19 cellular contexts compared by ENCODE assay signal in the genomic region with DNA sequence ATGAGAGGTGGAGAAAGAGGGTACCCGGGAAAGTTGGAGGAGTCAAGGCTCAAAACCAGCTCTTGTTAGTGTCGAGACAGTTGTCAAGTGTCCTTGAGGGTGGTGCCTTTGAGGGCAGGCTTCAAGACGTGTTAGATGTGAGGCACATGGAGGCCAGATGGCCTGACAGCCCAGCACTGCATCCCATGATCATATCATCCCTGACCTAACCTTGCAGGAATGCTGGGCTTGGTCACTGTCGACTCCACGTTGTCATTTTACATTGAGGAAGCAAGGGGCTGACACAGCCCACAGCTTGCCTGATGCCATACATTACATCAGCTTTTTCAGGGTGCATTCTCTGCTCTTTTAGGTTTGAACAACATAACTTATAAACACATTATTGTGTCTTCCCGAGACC.
DNase-seq lines count a peak whose midpoint lies in the region; ATAC-seq and TF ChIP-seq lines count a peak whose summit lies in the region.
"Had no signal": no experiment of that assay in that cellular context is flagged by ENCODE, and none has a peak within 500 bp of the region (broad histone marks: within the 10 kb centered on the region; RNA-seq: fewer than 3 reads in every experiment).

No MANE protein-coding gene starts in this region.

- CTCF ChIA-PET in SK-N-SH (lab: Yijun Ruan, JAX) = interaction anchor here (1.7 kb wide), 1 partner anchor 14 kb away, joined by 6 read pairs; no protein-coding TSS in a partner anchor
- CTCF ChIA-PET in Caco-2 (lab: Charles Lee) = no interaction called here

- no peak for ATAC-seq in activated CD4-positive, CD25-positive, alpha-beta regulatory T cell treated with anti-CD3 and anti-CD28 coated beads, Interleukin-2, amount 50 U/mL, for 24 hours
- ATAC-seq: activated CD8-positive, alpha-beta T cell treated with anti-CD3 and anti-CD28 coated beads for 36 hours; activated T-cell treated with anti-CD3 and anti-CD28 coated beads, Interleukin-2, amount 50 U/mL, for 72 hours; gastroesophageal sphincter; HepG2 had no signal

- no peaks in the 10 kb centered on the region for H3K9me2 ChIP-seq in GM23248 (ENCODE audit: insufficient read depth)
- H3K9me2 ChIP-seq in SK-N-SH = no peaks in the 10 kb centered on the region

- no peaks in the 10 kb centered on the region for H3K27me3 ChIP-seq in GM23248 (replicated peaks; ENCODE audit: insufficient read depth)
- H3K27me3 ChIP-seq in SK-N-SH (ENCODE audit: insufficient read depth) = peaks cover 23% of the 10 kb centered on the region; the same call in 1 of the 2 replicates
- no peaks in the 10 kb centered on the region for H3K27me3 ChIP-seq in Caco-2 (replicated peaks; ENCODE audit: control insufficient read depth, insufficient read depth, low read length)
- H3K27me3 ChIP-seq: gastroesophageal sphincter, uterus had no signal

- H3K9ac ChIP-seq in GM23248 (no peak overlapping the region), SK-N-SH (no peak overlapping the region)

- H3K36me3 Mint-ChIP-seq in Caco-2 (ENCODE audit: insufficient read depth, unreplicated experiment) = no peaks in the 10 kb centered on the region

- no peaks in the 10 kb centered on the region for H3K36me3 ChIP-seq in GM23248 (ENCODE audit: low read depth)
- H3K36me3 ChIP-seq in SK-N-SH (replicated peaks in 1 of 2; ENCODE audit: control insufficient read depth in 1 of 2, insufficient read depth in 2 of 2, low read length in 1 of 2) = no peaks in the 10 kb centered on the region
- no peaks in the 10 kb centered on the region for H3K36me3 ChIP-seq in Caco-2 (ENCODE audit: control insufficient read depth, insufficient read depth, low read length)
- H3K36me3 ChIP-seq: gastroesophageal sphincter, uterus had no signal

- H3F3A ChIP-seq in GM23248 (ENCODE audit: insufficient read depth) (no peaks in the 10 kb centered on the region), SK-N-SH (replicated peaks; ENCODE audit: insufficient read depth) (no peaks in the 10 kb centered on the region)

- TF ChIP-seq CTCF in SK-N-SH (IDR thresholded peaks at IDR 0.05) (no peak), fibroblast of the aortic adventitia (IDR thresholded peaks at IDR 0.05; ENCODE audit: insufficient read depth, low read length) (no peak), Caco-2 (IDR thresholded peaks at IDR 0.05; ENCODE audit: insufficient read depth in 1 of 2, low read depth in 1 of 2, low read length in 1 of 2, severe bottlenecking in 1 of 2, unreplicated experiment in 1 of 2) (no peak)

- intact Hi-C loops in Caco-2 (cut with micrococcal nuclease; ENCODE audit: unreplicated experiment) = no loop called here

- H3K27me3 Mint-ChIP-seq in Caco-2 (ENCODE audit: insufficient read depth, unreplicated experiment) = peaks cover 23% of the 10 kb centered on the region

- no peak for TF ChIP-seq EP300 in SK-N-SH (IDR thresholded peaks at IDR 0.05; ENCODE audit: borderline replicate concordance in 1 of 2, low read depth in 1 of 2, low read length in 1 of 2)

- no peaks in the 10 kb centered on the region for H4K20me1 ChIP-seq in GM23248 (ENCODE audit: insufficient read depth)
- H4K20me1 ChIP-seq in SK-N-SH (ENCODE audit: insufficient read depth) = no peaks in the 10 kb centered on the region

- DNase-seq in A172 (ENCODE audit: low spot score) = peak; percentile 42
- peak; percentile 47 for DNase-seq in GM23248
- DNase-seq in SK-N-SH = no peak
- peak; percentile 10 for DNase-seq in fibroblast of the aortic adventitia (ENCODE audit: low read depth)
- DNase-seq in iPS-NIHi7 (ENCODE audit: extremely low spot score) = no peak
- no peak for DNase-seq in nucleus accumbens (lab: John Stamatoyannopoulos, UW)
- no peak for DNase-seq in Caco-2
- DNase-seq: activated CD8-positive, alpha-beta T cell treated with anti-CD3 and anti-CD28 coated beads for 36 hours; activated T-cell treated with anti-CD3 and anti-CD28 coated beads, Interleukin-2, amount 50 U/mL, for 72 hours; GDM1; MV-4-11; NCI-H2081; NCI-H526 treated with DMSO at 0.1 percent for 48 hours; uterus had no signal

- H3K4me2 ChIP-seq in GM23248 (ENCODE audit: unreplicated experiment) = no peak overlapping the region
- H3K4me2 ChIP-seq in SK-N-SH = no peak overlapping the region

- H3K4me1 Mint-ChIP-seq in Caco-2 (ENCODE audit: low read depth, unreplicated experiment) = peaks cover 5% of the 10 kb centered on the region
- H3K4me1 Mint-ChIP-seq: nephron had no signal

- no peak overlapping the region for H3K27ac Mint-ChIP-seq in Caco-2 (ENCODE audit: unreplicated experiment)
- H3K27ac Mint-ChIP-seq: activated CD8-positive, alpha-beta T cell treated with anti-CD3 and anti-CD28 coated beads for 36 hours; activated T-cell treated with anti-CD3 and anti-CD28 coated beads, Interleukin-2, amount 50 U/mL, for 72 hours; nephron; stimulated activated naive CD8-positive, alpha-beta T cell treated with anti-CD3 and anti-CD28 coated beads, Interleukin-15, Interleukin-2, amounts not matched to agents 100 ng/mL and 50 ng/mL, for 24 hours had no signal

- H3K4me3 ChIP-seq in GM23248 (no peak overlapping the region), SK-N-SH (ENCODE audit: low read depth in 2 of 2, low read length in 1 of 2) (no peak overlapping the region), fibroblast of the aortic adventitia (ENCODE audit: low read depth, low read length) (no peak overlapping the region), Caco-2 (ENCODE audit: low read depth, low read length) (no peak overlapping the region)
- H3K4me3 ChIP-seq: gastroesophageal sphincter, uterus had no signal

- TF ChIP-seq RAD21 in SK-N-SH (IDR thresholded peaks at IDR 0.05; ENCODE audit: low read length) = no peak

- in situ Hi-C loops in GM23248 (cut with MboI) = no loop called here

- H3K4me3 Mint-ChIP-seq in Caco-2 (ENCODE audit: unreplicated experiment) = no peak overlapping the region
- H3K4me3 Mint-ChIP-seq: activated CD8-positive, alpha-beta T cell treated with anti-CD3 and anti-CD28 coated beads for 36 hours; activated T-cell treated with anti-CD3 and anti-CD28 coated beads, Interleukin-2, amount 50 U/mL, for 72 hours; nephron; stimulated activated naive CD8-positive, alpha-beta T cell treated with anti-CD3 and anti-CD28 coated beads, Interleukin-15, Interleukin-2, amounts not matched to agents 100 ng/mL and 50 ng/mL, for 24 hours had no signal

- POLR2A ChIA-PET in SK-N-SH (lab: Yijun Ruan, JAX) (no interaction called here), Caco-2 (lab: Charles Lee) (no interaction called here)

- H3K9me3 ChIP-seq in GM23248 (ENCODE audit: low read depth) (no peaks in the 10 kb centered on the region), SK-N-SH (no peaks in the 10 kb centered on the region), Caco-2 (no peaks in the 10 kb centered on the region)
- H3K9me3 ChIP-seq: gastroesophageal sphincter, uterus had no signal

- BruUV-seq in Caco-2 (replicated peaks; lab: Mats Ljungman, UMichigan) = no TSS peak

- 10 to 11% methylated on average over 6 of the region's 6 CpGs for WGBS in GM23248 (ENCODE audit: low coverage in 1 of 2, low lambda C conversion rate in 2 of 2, missing lambda C conversion rate in 2 of 2), 2 experiments
- WGBS in SK-N-SH (ENCODE audit: low lambda C conversion rate) = 0% methylated on average over 6 of the region's 6 CpGs

- H2AFZ ChIP-seq in GM23248 (no peak overlapping the region), SK-N-SH (ENCODE audit: low read depth) (no peak overlapping the region)

- H3K9me3 Mint-ChIP-seq in Caco-2 (ENCODE audit: unreplicated experiment) = no peaks in the 10 kb centered on the region
- H3K9me3 Mint-ChIP-seq: activated CD8-positive, alpha-beta T cell treated with anti-CD3 and anti-CD28 coated beads for 36 hours; activated T-cell treated with anti-CD3 and anti-CD28 coated beads, Interleukin-2, amount 50 U/mL, for 72 hours; nephron; stimulated activated naive CD8-positive, alpha-beta T cell treated with anti-CD3 and anti-CD28 coated beads, Interleukin-15, Interleukin-2, amounts not matched to agents 100 ng/mL and 50 ng/mL, for 24 hours had no signal

- no peaks in the 10 kb centered on the region for H3K4me1 ChIP-seq in GM23248 (ENCODE audit: insufficient read depth)
- H3K4me1 ChIP-seq in SK-N-SH (ENCODE audit: control insufficient read depth in 1 of 2, insufficient read depth in 2 of 2, low read depth in 1 of 2, low read length in 1 of 2) = no peaks in the 10 kb centered on the region
- H3K4me1 ChIP-seq in Caco-2 = no peaks in the 10 kb centered on the region
- H3K4me1 ChIP-seq: gastroesophageal sphincter, uterus had no signal

- H3K79me2 ChIP-seq in GM23248 (ENCODE audit: insufficient read depth) = no peaks in the 10 kb centered on the region
- no peaks in the 10 kb centered on the region for H3K79me2 ChIP-seq in SK-N-SH (ENCODE audit: insufficient read depth)

- H3K27ac ChIP-seq in GM23248 (no peak overlapping the region), SK-N-SH (ENCODE audit: low read depth in 2 of 2, low read length in 1 of 2) (no peak overlapping the region)
- H3K27ac ChIP-seq: gastroesophageal sphincter, uterus had no signal

TF ChIP-seq in SK-N-SH, 30 proteins besides CTCF, POLR2A, EP300 and RAD21:
- TF ChIP-seq TCF12 (IDR thresholded peaks at IDR 0.05) = peak; percentile 21; the same call in 1 of the 2 replicates
- TF ChIP-seq, protein P1, sequence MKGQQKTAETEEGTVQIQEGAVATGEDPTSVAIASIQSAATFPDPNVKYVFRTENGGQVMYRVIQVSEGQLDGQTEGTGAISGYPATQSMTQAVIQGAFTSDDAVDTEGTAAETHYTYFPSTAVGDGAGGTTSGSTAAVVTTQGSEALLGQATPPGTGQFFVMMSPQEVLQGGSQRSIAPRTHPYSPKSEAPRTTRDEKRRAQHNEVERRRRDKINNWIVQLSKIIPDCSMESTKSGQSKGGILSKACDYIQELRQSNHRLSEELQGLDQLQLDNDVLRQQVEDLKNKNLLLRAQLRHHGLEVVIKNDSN (IDR thresholded peaks at IDR 0.05; ENCODE audit: borderline replicate concordance, low read depth) = no peak
TF ChIP-seq in SK-N-SH: peak in this region for 1.

Comparison
In these comparisons a context has a peak if more than half of its experiments do, and no peak if none do; other contexts are left out.
1. DNase-seq: peak in A172 (single experiment), GM23248 (single experiment) and fibroblast of the aortic adventitia (single experiment); none in SK-N-SH (single experiment), iPS-NIHi7 (single experiment), nucleus accumbens (0 of 56) and Caco-2 (0 of 2).